ENCODE assay signal across 23 cellular contexts in the genomic region with DNA sequence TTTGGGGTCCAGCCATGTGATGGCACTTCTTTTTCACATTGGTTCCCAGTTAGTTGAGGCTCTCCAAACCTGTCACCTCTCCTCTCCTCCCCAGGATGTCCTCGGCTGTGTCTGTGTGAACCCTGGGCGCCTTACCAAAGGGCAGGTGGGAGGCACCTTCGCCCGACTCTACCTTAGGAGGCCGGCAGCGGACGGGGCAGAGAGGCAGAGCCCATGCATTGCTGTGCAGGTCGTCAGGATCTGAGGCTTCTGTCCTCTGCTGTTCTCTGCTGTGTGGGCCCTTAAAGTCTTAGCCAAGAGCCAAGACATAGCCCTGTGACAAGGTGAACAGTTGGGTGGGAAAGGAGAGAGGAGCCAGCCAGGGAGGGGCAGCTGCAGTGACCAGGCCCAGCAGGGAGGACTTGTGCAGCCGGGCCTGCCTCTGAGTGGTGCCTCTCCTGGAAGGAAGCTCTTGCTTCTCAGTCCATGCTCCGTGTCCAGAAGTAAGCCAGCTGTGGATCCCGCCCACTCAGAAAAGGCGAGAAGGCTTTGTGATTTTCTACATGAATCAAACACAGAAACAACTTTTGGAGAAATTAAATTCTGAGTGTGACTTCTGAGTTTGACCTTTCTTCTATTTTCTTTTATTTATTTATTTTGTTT. TPM values are rescaled to one million over a fixed set of nuclear protein-coding genes. Genes with fewer than 3 reads are reported as not detected.
DNase-seq lines count a peak whose midpoint lies in the region; ATAC-seq and TF ChIP-seq lines count a peak whose summit lies in the region.
"Had no signal": no experiment of that assay in that cellular context is flagged by ENCODE, and none has a peak within 500 bp of the region (broad histone marks: within the 10 kb centered on the region; RNA-seq: fewer than 3 reads in every experiment).

No MANE protein-coding gene starts in this region.

- no peak for ATAC-seq in lower lobe of right lung
- ATAC-seq: HCT116 had no signal

- H3K9ac ChIP-seq in endodermal cell (ENCODE audit: extremely low read depth, low read length, poor library complexity, severe bottlenecking) (no peak overlapping the region), stomach smooth muscle (ENCODE audit: low read length in 2 of 2) (peak overlapping the region in 1 of 2 donors; percentile 24)

- intact Hi-C loops in lower lobe of right lung (cut with DNase I), result no loop called here

- no peak for DNase-seq in HFFc6
- DNase-seq in endodermal cell, result no peak
- DNase-seq in lower lobe of right lung, result no peak
- DNase-seq in MV-4-11 (lab: John Stamatoyannopoulos, UW), result no peak
- DNase-seq in NCI-H2171 treated with DMSO at 0.1 percent for 48 hours (lab: John Stamatoyannopoulos, UW), result no peak
- no peak for DNase-seq in NCI-H2196 (lab: John Stamatoyannopoulos, UW; ENCODE audit: unreplicated experiment)
- no peak for DNase-seq in NCI-H146 treated with DMSO at 0.1 percent for 48 hours (lab: John Stamatoyannopoulos, UW; ENCODE audit: unreplicated experiment)
- DNase-seq: ACHN; activated naive CD4-positive, alpha-beta T cell treated with anti-CD3 and anti-CD28 coated beads, Interleukin-2, amount 50 U/mL, for 16 hours; activated T-cell treated with anti-CD3 and anti-CD28 coated beads, Interleukin-2, amount 50 U/mL, for 1 hour; CD4-positive, alpha-beta T cell; DMS79 treated with DMSO at 0.1 percent for 48 hours; effector CD8-positive, alpha-beta T cell; NCI-H1436 treated with DMSO at 0.1 percent for 48 hours; NCI-H510A; retina; stimulated activated CD4-positive, alpha-beta T cell treated with anti-CD3 and anti-CD28 coated beads, Interleukin-4, amount 100 ng/mL, for 1 hour had no signal

- H3K27ac Mint-ChIP-seq in HFFc6 (peak overlapping the region; percentile 48), endodermal cell (no peak overlapping the region)
- H3K27ac Mint-ChIP-seq: CD4-positive, alpha-beta T cell; natural killer cell treated with Interleukin-12 subunit alpha and Interleukin-12 subunit beta and Interleukin-15 and Interleukin-18, amount 100 ng/mL, for 72 hours had no signal

- H3K9me3 ChIP-seq in endodermal cell (ENCODE audit: control insufficient read depth, low read length), result no peaks in the 10 kb centered on the region
- no peaks in the 10 kb centered on the region for H3K9me3 ChIP-seq in lower lobe of right lung
- no peaks in the 10 kb centered on the region for H3K9me3 ChIP-seq in stomach smooth muscle (ENCODE audit: control insufficient read depth in 2 of 2, low read length in 2 of 2)

- H3K4me1 ChIP-seq in endodermal cell (ENCODE audit: control insufficient read depth, insufficient read depth, low read length) (no peaks in the 10 kb centered on the region), lower lobe of right lung (peaks cover 58% of the 10 kb centered on the region), stomach smooth muscle (ENCODE audit: control insufficient read depth, insufficient read depth, low read length) (peaks cover 86% of the 10 kb centered on the region)

- H3K27me3 Mint-ChIP-seq in HFFc6 (ENCODE audit: insufficient read depth) (no peaks in the 10 kb centered on the region; the same call in 1 of the 2 replicates), endodermal cell (ENCODE audit: insufficient read depth) (no peaks in the 10 kb centered on the region)
- H3K27me3 Mint-ChIP-seq: CD4-positive, alpha-beta T cell; natural killer cell treated with Interleukin-12 subunit alpha and Interleukin-12 subunit beta and Interleukin-15 and Interleukin-18, amount 100 ng/mL, for 72 hours; type B pancreatic cell had no signal

- H3K27ac ChIP-seq in endodermal cell (ENCODE audit: low read depth, low read length) (peak overlapping the region; percentile 32), lower lobe of right lung (peak overlapping the region; percentile 80), stomach smooth muscle (ENCODE audit: low read length) (peak overlapping the region; percentile 97)
- H3K27ac ChIP-seq: SK-N-MC had no signal

- H3K36me3 Mint-ChIP-seq in HFFc6 (ENCODE audit: low read depth) (peaks cover 10% of the 10 kb centered on the region; the same call in 1 of the 2 replicates), endodermal cell (ENCODE audit: low read depth) (peaks cover 46% of the 10 kb centered on the region)

- TF ChIP-seq CTCF in HFFc6 (IDR thresholded peaks at IDR 0.05) (no peak), endodermal cell (conservative IDR thresholded peaks at IDR 0.05) (no peak), lower lobe of right lung (IDR thresholded peaks at IDR 0.05) (no peak)

- H3K4me3 Mint-ChIP-seq in HFFc6 (no peak overlapping the region), endodermal cell (no peak overlapping the region)
- H3K4me3 Mint-ChIP-seq: CD4-positive, alpha-beta T cell; natural killer cell treated with Interleukin-12 subunit alpha and Interleukin-12 subunit beta and Interleukin-15 and Interleukin-18, amount 100 ng/mL, for 72 hours had no signal

- peaks cover 47% of the 10 kb centered on the region for H3K4me1 Mint-ChIP-seq in HFFc6 (ENCODE audit: low read depth)
- no peaks in the 10 kb centered on the region for H3K4me1 Mint-ChIP-seq in endodermal cell

- H3K36me3 ChIP-seq in endodermal cell (ENCODE audit: control insufficient read depth, insufficient read depth, low read length), result peaks cover 43% of the 10 kb centered on the region
- peaks cover 39% of the 10 kb centered on the region for H3K36me3 ChIP-seq in lower lobe of right lung
- H3K36me3 ChIP-seq in stomach smooth muscle (ENCODE audit: control insufficient read depth in 2 of 2, insufficient read depth in 2 of 2, low read length in 2 of 2), result peaks cover 3 to 5% of the 10 kb centered on the region in 2 donors

- H3K4me3 ChIP-seq in endodermal cell (ENCODE audit: low read length), result no peak overlapping the region
- H3K4me3 ChIP-seq in lower lobe of right lung, result no peak overlapping the region
- peak overlapping the region in 1 of 2 donors; percentile 22 for H3K4me3 ChIP-seq in stomach smooth muscle (ENCODE audit: low read length in 2 of 2)
- H3K4me3 ChIP-seq: lung, SK-N-MC had no signal

- WGBS in endodermal cell (ENCODE audit: insufficient coverage in 1 of 2, insufficient read length in 1 of 2), 2 experiments, result 91% methylated on average over 6 to 12 of the region's 12 CpGs

- H3K9me3 Mint-ChIP-seq in HFFc6, result no peaks in the 10 kb centered on the region
- H3K9me3 Mint-ChIP-seq in endodermal cell, result no peaks in the 10 kb centered on the region
- H3K9me3 Mint-ChIP-seq: CD4-positive, alpha-beta T cell; natural killer cell treated with Interleukin-12 subunit alpha and Interleukin-12 subunit beta and Interleukin-15 and Interleukin-18, amount 100 ng/mL, for 72 hours; type B pancreatic cell had no signal

- H3K27me3 ChIP-seq in endodermal cell (ENCODE audit: control insufficient read depth, insufficient read depth, low read length, poor library complexity, severe bottlenecking), result no peaks in the 10 kb centered on the region
- H3K27me3 ChIP-seq in lower lobe of right lung (ENCODE audit: low read depth), result no peaks in the 10 kb centered on the region
- no peaks in the 10 kb centered on the region for H3K27me3 ChIP-seq in stomach smooth muscle (ENCODE audit: control insufficient read depth in 1 of 2, insufficient read depth in 2 of 2, low read length in 2 of 2)

RNA-seq across cellular contexts. Expression of gene CDC42EP2, which starts 17.5 kb away (rescaled TPM):
- 10 to 100 TPM; 19.0 to 35.3 (median 22.6) TPM for total RNA-seq in HFFc6 (2021; fragmentation: NEBNext Ultra II Directional; extraction: Animal tissue kit (Norgen Biotek cat#: 25700))
- total RNA-seq in endodermal cell (1 to 10 TPM; 5.9 to 6.9 TPM), lower lobe of right lung (17.0 TPM)
- 2.4 TPM for polyA plus RNA-seq in endodermal cell (2013, experiment 1 of 2)
- 1.5 TPM for polyA plus RNA-seq in endodermal cell (2013, experiment 2 of 2)

RNA-seq across cellular contexts. Expression of gene POLA2, which starts 35.4 kb away (rescaled TPM):
- total RNA-seq in HFFc6 (2021; fragmentation: NEBNext Ultra II Directional; extraction: Animal tissue kit (Norgen Biotek cat#: 25700)), result 10 to 100 TPM in 5 of 6 experiments, 1 to 10 TPM in 1; 8.6 to 18.3 (median 15.3) TPM
- total RNA-seq in endodermal cell (10 to 100 TPM; 42.2 to 65.0 TPM), lower lobe of right lung (8.7 TPM)
- polyA plus RNA-seq in endodermal cell (2013, experiment 1 of 2), result 46.3 TPM
- 44.3 TPM for polyA plus RNA-seq in endodermal cell (2013, experiment 2 of 2)

RNA-seq across cellular contexts. Expression of gene DPF2, which starts 36.5 kb away (rescaled TPM):
- total RNA-seq in HFFc6 (2021; fragmentation: NEBNext Ultra II Directional; extraction: Animal tissue kit (Norgen Biotek cat#: 25700)), result 10 to 100 TPM; 55.4 to 64.3 (median 61.7) TPM
- 10 to 100 TPM; 75.8 to 80.9 TPM for total RNA-seq in endodermal cell
- polyA plus RNA-seq in endodermal cell (2013, experiment 1 of 2), result 87.4 TPM
- 76.9 TPM for polyA plus RNA-seq in endodermal cell (2013, experiment 2 of 2)
- 45.8 TPM for total RNA-seq in lower lobe of right lung

RNA-seq across cellular contexts. Expression of gene TIGD3, which starts 57.4 kb away (rescaled TPM):
- under 1 TPM in 2 of 6 experiments, not detected in 4; 0.12 to 0.13 TPM for total RNA-seq in HFFc6 (2021; fragmentation: NEBNext Ultra II Directional; extraction: Animal tissue kit (Norgen Biotek cat#: 25700))
- total RNA-seq in endodermal cell (1 to 10 TPM in 1 of 2 donors, under 1 TPM in 1; 0.99 to 1.0 TPM), lower lobe of right lung (0.18 TPM)
- 2.1 TPM for polyA plus RNA-seq in endodermal cell (2013, experiment 1 of 2)
- 1.7 TPM for polyA plus RNA-seq in endodermal cell (2013, experiment 2 of 2)

Comparison
In these comparisons a context has a peak if more than half of its experiments do, and no peak if none do; other contexts are left out.
1. H3K27ac ChIP-seq: peak in every context shown above with its lines; median percentile 97 in stomach smooth muscle; 80 in lower lobe of right lung; 32 in endodermal cell.